7 cellular contexts compared by ENCODE assay signal in genomic region chr6:125746731-125747588, GRCh38. TPM values are rescaled to one million over a fixed set of nuclear protein-coding genes. Genes with fewer than 3 reads are reported as not detected.
A peak's percentile ranks its signal among the peaks of the same experiment; 100 is the strongest.
DNase-seq lines count a peak whose midpoint lies in the region; ATAC-seq lines count a peak whose summit lies in the region.

No MANE protein-coding gene starts in this region.

- peaks cover 14 to 19% of the 10 kb centered on the region in 2 donors for H3K27me3 ChIP-seq in naive thymus-derived CD4-positive, alpha-beta T cell (ENCODE audit: control insufficient read depth in 2 of 2, insufficient read depth in 2 of 2, low read length in 2 of 2)
- H3K27me3 ChIP-seq in subcutaneous abdominal adipose tissue (ENCODE audit: control insufficient read depth in 5 of 5, insufficient read depth in 4 of 5, low read length in 5 of 5), result peaks cover 0 to 16% (median 8%) of the 10 kb centered on the region in 5 donors

- ATAC-seq in GM18519 (IDR thresholded peaks at IDR 0.05; ENCODE audit: low FRiP score, unreplicated experiment), result peak; percentile 37
- ATAC-seq in HG02763 (IDR thresholded peaks at IDR 0.05; ENCODE audit: unreplicated experiment), result peak; percentile 54
- peak; percentile 69 for ATAC-seq in naive thymus-derived CD4-positive, alpha-beta T cell

- H3K9me3 ChIP-seq in naive thymus-derived CD4-positive, alpha-beta T cell (ENCODE audit: control insufficient read depth in 2 of 3, low read length in 3 of 3), result no peaks in the 10 kb centered on the region
- no peaks in the 10 kb centered on the region for H3K9me3 ChIP-seq in subcutaneous abdominal adipose tissue (ENCODE audit: control insufficient read depth in 5 of 5, low read length in 5 of 5)

- no peaks in the 10 kb centered on the region for H3K36me3 Mint-ChIP-seq in naive thymus-derived CD4-positive, alpha-beta T cell

- H3K4me3 Mint-ChIP-seq in naive thymus-derived CD4-positive, alpha-beta T cell, result peak overlapping the region; percentile 81 to 99 (median 90)

- H3K27ac Mint-ChIP-seq in naive thymus-derived CD4-positive, alpha-beta T cell, result peak overlapping the region in 8 of 9 donors; percentile 74 to 98 (median 92)

- peaks cover 26 to 48% (median 35%) of the 10 kb centered on the region in 7 donors for H3K4me1 Mint-ChIP-seq in naive thymus-derived CD4-positive, alpha-beta T cell

- peaks cover 24 to 34% of the 10 kb centered on the region in 2 donors for H3K4me1 ChIP-seq in naive thymus-derived CD4-positive, alpha-beta T cell (ENCODE audit: control insufficient read depth in 2 of 2, insufficient read depth in 2 of 2, low read length in 2 of 2)
- peaks cover 6 to 41% (median 33%) of the 10 kb centered on the region in 5 donors for H3K4me1 ChIP-seq in subcutaneous abdominal adipose tissue (ENCODE audit: control insufficient read depth in 5 of 5, insufficient read depth in 5 of 5, low read length in 5 of 5)

- H3K27me3 Mint-ChIP-seq in naive thymus-derived CD4-positive, alpha-beta T cell, result peaks cover 26 to 81% (median 48%) of the 10 kb centered on the region in 5 donors

- peak overlapping the region; percentile 72 for H3K4me3 ChIP-seq in naive thymus-derived CD4-positive, alpha-beta T cell (ENCODE audit: low read length)
- peak overlapping the region; percentile 65 to 87 (median 80) for H3K4me3 ChIP-seq in subcutaneous abdominal adipose tissue (ENCODE audit: low read depth in 1 of 5, low read length in 5 of 5)

- CTCF ChIA-PET in naive thymus-derived CD4-positive, alpha-beta T cell (lab: Charles Lee), result no interaction called here

- no peaks in the 10 kb centered on the region for H3K36me3 ChIP-seq in naive thymus-derived CD4-positive, alpha-beta T cell (ENCODE audit: control insufficient read depth in 2 of 3, insufficient read depth in 3 of 3, low read length in 3 of 3)
- H3K36me3 ChIP-seq in subcutaneous abdominal adipose tissue (ENCODE audit: control insufficient read depth in 5 of 5, insufficient read depth in 5 of 5, low read length in 5 of 5), result no peaks in the 10 kb centered on the region

- POLR2A ChIA-PET in naive thymus-derived CD4-positive, alpha-beta T cell (lab: Charles Lee), result interaction anchor here (0.6 to 3.0 kb wide), 4 partner anchors 34 to 444 kb away, joined by 3 to 19 read pairs (median 14); partner anchors contain the start of genes HDDC2 and NCOA7

- DNase-seq in NCI-H2227 (lab: John Stamatoyannopoulos, UW; ENCODE audit: unreplicated experiment) (peak; percentile 75), activated T-cell treated with anti-CD3 and anti-CD28 coated beads for 48 hours (ENCODE audit: low read depth) (peak; percentile 40), fibroblast of gingiva (ENCODE audit: low read depth) (peak; percentile 20)
- DNase-seq in naive thymus-derived CD4-positive, alpha-beta T cell, result peak in 8 of 9 donors; percentile 57 to 82 (median 74)

- peak overlapping the region; percentile 47 for H3K27ac ChIP-seq in naive thymus-derived CD4-positive, alpha-beta T cell (ENCODE audit: low read depth, low read length)
- peak overlapping the region; percentile 81 for H3K27ac ChIP-seq in subcutaneous abdominal adipose tissue (ENCODE audit: low read depth, low read length)

- H3K9ac ChIP-seq in subcutaneous abdominal adipose tissue (ENCODE audit: low read length in 5 of 5), result peak overlapping the region in 4 of 5 donors; percentile 33 to 74 (median 70)

- H3K9me3 Mint-ChIP-seq in naive thymus-derived CD4-positive, alpha-beta T cell, result peaks cover 0 to 2% (median 0%) of the 10 kb centered on the region in 11 donors

- intact Hi-C loops in naive thymus-derived CD4-positive, alpha-beta T cell (cut with micrococcal nuclease), result loop anchor here (1.0 to 10.0 kb wide), 7 partner anchors 33 to 1770 kb away; partner anchors contain the start of genes MTCL3 (in 2 of the 2), ECHDC1 (in 1 of the 2), NCOA7 (in 1 of the 2) and RNF146 (in 1 of the 2)

RNA-seq across cellular contexts. Expression of gene HEY2, which starts 2.5 kb away (rescaled TPM):
- total RNA-seq in naive thymus-derived CD4-positive, alpha-beta T cell, result under 1 TPM in 3 of 5 experiments, not detected in 2; 0.34 to 0.46 (median 0.46) TPM
- under 1 TPM; 0.14 to 0.44 TPM for polyA plus RNA-seq in naive thymus-derived CD4-positive, alpha-beta T cell

RNA-seq across cellular contexts. Expression of gene NCOA7, which starts 43.8 kb away (rescaled TPM):
- total RNA-seq in naive thymus-derived CD4-positive, alpha-beta T cell, result 10 to 100 TPM; 30.6 to 55.6 (median 38.0) TPM
- polyA plus RNA-seq in naive thymus-derived CD4-positive, alpha-beta T cell, result 10 to 100 TPM; 12.8 to 23.4 TPM

Comparison
In these comparisons a context has a peak if more than half of its experiments do, and no peak if none do; other contexts are left out.
1. Peak in every context shown above with its lines: DNase-seq, ATAC-seq, H3K4me3 ChIP-seq and H3K27ac ChIP-seq.
2. DNase-seq: peak in every context shown above with its lines; median percentile 75 in NCI-H2227; 74 in naive thymus-derived CD4-positive, alpha-beta T cell; 40 in activated T-cell treated with anti-CD3 and anti-CD28 coated beads for 48 hours; 20 in fibroblast of gingiva.